ENCODE assay signal across 24 cellular contexts in genomic region chr4:146263785-146264184, GRCh38.
"Had no signal": no experiment of that assay in that cellular context is flagged by ENCODE, and none has a peak within 500 bp of the region (broad histone marks: within the 10 kb centered on the region; RNA-seq: fewer than 3 reads in every experiment).

No MANE protein-coding gene starts in this region.

- H3K27me3 ChIP-seq: stomach, suprapubic skin, testis, thyroid gland, tibial artery, tibial nerve, transverse colon, upper lobe of left lung, upper lobe of right lung, uterus, vagina had no signal

- FAIRE-seq: urothelium cell line had no signal

- H3K9me3 ChIP-seq: stomach, suprapubic skin, testis, thoracic aorta, thyroid gland, tibial artery, tibial nerve, transverse colon, upper lobe of left lung, upper lobe of right lung, uterus, vagina had no signal

- H3K36me3 ChIP-seq: suprapubic skin, thoracic aorta, thyroid gland, tibial artery, tibial nerve, transverse colon, upper lobe of right lung, uterus, vagina had no signal

- DNase-seq: stimulated activated CD4-positive, alpha-beta T cell treated with anti-CD3 and anti-CD28 coated beads, Interleukin-2, amount 100 ng/mL, for 48 hours; stimulated activated CD4-positive, alpha-beta T cell treated with anti-CD3 and anti-CD28 coated beads, Interleukin-4, amount 100 ng/mL, for 1 hour; stimulated activated CD4-positive, alpha-beta T cell treated with anti-CD3 and anti-CD28 coated beads, Interleukin-4, amount 100 ng/mL, for 24 hours; stimulated activated CD4-positive, alpha-beta T cell treated with anti-CD3 and anti-CD28 coated beads, Interleukin-4, amount 100 ng/mL, for 4 hours; stimulated activated CD8-positive, alpha-beta memory T cell treated with anti-CD3 and anti-CD28 coated beads, Interleukin-4, amount 100 ng/mL, for 48 hours; stimulated activated naive B cell treated with anti-CD40 and anti-IgM and Interleukin-4, amounts not matched to agents 10 μg/mL and 1 μg/mL and 100 μg/mL, for 72 hours; stimulated activated naive CD4-positive, alpha-beta T cell; stimulated activated naive CD4-positive, alpha-beta T cell treated with Interleukin-2 at 50 U/mL for 16 hours; stimulated activated naive CD8-positive, alpha-beta T cell treated with anti-CD3 and anti-CD28 coated beads, Interleukin-15, amount 100 ng/mL, for 72 hours; stimulated activated naive CD8-positive, alpha-beta T cell treated with anti-CD3 and anti-CD28 coated beads, Interleukin-15, Interleukin-2, amounts not matched to agents 100 U/mL and 50 U/mL, for 24 hours; stomach; substantia nigra; testis; thyroid gland; tibial artery; transverse colon; upper lobe of left lung; upper lobe of right lung; uterus had no signal

- H3K4me3 ChIP-seq: stomach, suprapubic skin, testis, thoracic aorta, thyroid gland, tibial artery, tibial nerve, transverse colon, upper lobe of left lung, upper lobe of right lung, uterus, vagina had no signal

- H3K27ac ChIP-seq: stomach, suprapubic skin, testis, thoracic aorta, thyroid gland, tibial artery, tibial nerve, transverse colon, upper lobe of left lung, upper lobe of right lung, uterus, vagina had no signal
